Comparison of ENCODE assay signal across 19 cellular contexts in the genomic region with DNA sequence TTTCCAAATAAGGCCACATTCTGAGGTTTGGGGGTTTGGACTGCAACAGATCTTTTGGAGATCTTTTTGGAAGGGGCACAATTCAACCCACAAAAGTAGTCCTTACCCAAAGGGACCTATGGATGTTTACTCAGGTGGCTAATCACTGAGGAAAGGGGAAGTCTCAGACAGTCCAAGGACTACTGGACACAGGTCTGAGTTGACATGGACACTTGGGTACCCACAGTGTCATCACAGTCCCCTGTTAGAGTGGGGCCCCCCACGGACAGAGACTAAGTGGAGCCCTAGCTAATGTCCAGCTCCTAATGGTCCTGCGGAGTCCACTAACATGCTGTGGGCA.
DNase-seq lines count a peak whose midpoint lies in the region; ATAC-seq, FAIRE-seq and TF ChIP-seq lines count a peak whose summit lies in the region.
"Had no signal": no experiment of that assay in that cellular context is flagged by ENCODE, and none has a peak within 500 bp of the region (broad histone marks: within the 10 kb centered on the region; RNA-seq: fewer than 3 reads in every experiment).

No MANE protein-coding gene starts in this region.

- H3K27ac ChIP-seq in IMR-90 (ENCODE audit: insufficient read depth, low read length) (no peak overlapping the region), K562 (ENCODE audit: extremely low read depth, low read depth, low read length) (peak overlapping the region; percentile 37; the same call in 2 of the 3 replicates), kidney (ENCODE audit: low read depth in 2 of 2, low read length in 2 of 2) (peak overlapping the region; percentile 26 to 55), spleen (peak overlapping the region in 7 of 8 donors; percentile 29 to 89 (median 74))
- H3K27ac ChIP-seq: brain microvascular endothelial cell had no signal

- no peak overlapping the region for H3K56ac ChIP-seq in IMR-90 (ENCODE audit: extremely low read depth, insufficient read depth, low read length)

- no peak overlapping the region for H3K9ac ChIP-seq in IMR-90 (ENCODE audit: low read depth, low read length)
- H3K9ac ChIP-seq in K562 (ENCODE audit: insufficient read depth in 1 of 2, low read depth in 2 of 2, low read length in 2 of 2) = no peak overlapping the region
- no peak overlapping the region for H3K9ac ChIP-seq in kidney (ENCODE audit: low read length in 2 of 2)

- in situ Hi-C loops in IMR-90 (cut with MboI; ENCODE audit: low sequenced_read_pairs) = loop anchor here (25.0 kb wide), 1 partner anchor 922 kb away; no protein-coding TSS in a partner anchor
- in situ Hi-C loops in K562 (cut with MboI) = loop anchor here (25.0 kb wide), 1 partner anchor 547 kb away; no protein-coding TSS in a partner anchor

- H3K18ac ChIP-seq in IMR-90 (ENCODE audit: low read depth, low read length) = no peak overlapping the region

- H3K36me3 ChIP-seq in IMR-90 (ENCODE audit: control insufficient read depth, insufficient read depth, low read length) (no peaks in the 10 kb centered on the region), K562 (ENCODE audit: control insufficient read depth, insufficient read depth, low read length) (no peaks in the 10 kb centered on the region), kidney (ENCODE audit: control insufficient read depth in 1 of 2, insufficient read depth in 2 of 2, low read length in 2 of 2) (no peaks in the 10 kb centered on the region), spleen (no peaks in the 10 kb centered on the region)
- H3K36me3 ChIP-seq: brain microvascular endothelial cell had no signal

- no peak for TF ChIP-seq EP300 in K562 (IDR thresholded peaks at IDR 0.05; ENCODE audit: low read length)

- dilution Hi-C loops in IMR-90 (cut with HindIII; ENCODE audit: low sequenced_read_pairs, unreplicated experiment) = no loop called here

- no peak overlapping the region for H2BK5ac ChIP-seq in IMR-90 (ENCODE audit: low read depth, low read length, poor library complexity, severe bottlenecking)

- WGBS in IMR-90 (ENCODE audit: extremely low coverage in 2 of 2, insufficient read length in 1 of 2), 2 experiments = 100% methylated on average over 1 of the region's 2 CpGs; no CpG with 5 or more reads in 1 of the 2 experiments
- 87% methylated on average over 2 of the region's 2 CpGs for WGBS in K562 (ENCODE audit: insufficient coverage, low coverage, missing lambda C conversion rate)
- WGBS in spleen, 5 donors = 91 to 100% (median 97%) methylated on average over 2 of the region's 2 CpGs; no CpG with 5 or more reads in 1 of the 5 donors

- TF ChIP-seq CTCF in IMR-90 (conservative IDR thresholded peaks at IDR 0.05; ENCODE audit: low read depth, low read length) (no peak), K562 (IDR thresholded peaks at IDR 0.05 in 2 of 3, conservative IDR thresholded peaks at IDR 0.05 in 1 of 3; ENCODE audit: insufficient read depth in 2 of 3, low read depth in 1 of 3, low read length in 3 of 3) (no peak), kidney (IDR thresholded peaks at IDR 0.05; ENCODE audit: borderline replicate concordance, extremely low read depth, insufficient read depth) (no peak), spleen (IDR thresholded peaks at IDR 0.05 in 8 of 11, conservative IDR thresholded peaks at IDR 0.05 in 3 of 11) (no peak)

- peak overlapping the region; percentile 35; the same call in 1 of the 2 replicates for H2BK120ac ChIP-seq in IMR-90 (ENCODE audit: low read depth, low read length)

- TF ChIP-seq POLR2A in IMR-90 (IDR thresholded peaks at IDR 0.05; ENCODE audit: low read depth, low read length) (no peak), K562 (conservative IDR thresholded peaks at IDR 0.05) (no peak), spleen (IDR thresholded peaks at IDR 0.05) (no peak)

- H2BK20ac ChIP-seq in IMR-90 (ENCODE audit: low read depth, low read length) = no peak overlapping the region

- H3K23ac ChIP-seq in IMR-90 (ENCODE audit: low read depth, low read length) = 0 out of 2 replicates have a peak overlapping the region, but pooled peaks have one; percentile 3

- H3K79me2 ChIP-seq in K562 (ENCODE audit: control insufficient read depth, insufficient read depth, low read length) = peaks cover 11% of the 10 kb centered on the region; the same call in 2 of the 3 replicates

- H3K4me2 ChIP-seq in IMR-90 (ENCODE audit: low read depth, low read length) = no peak overlapping the region
- no peak overlapping the region for H3K4me2 ChIP-seq in K562 (ENCODE audit: insufficient read depth, low read length)

- no peak overlapping the region for H2BK15ac ChIP-seq in IMR-90 (ENCODE audit: low read depth, low read length)

- POLR2A ChIA-PET in IMR-90 (lab: Charles Lee; ENCODE audit: unreplicated experiment) = no interaction called here
- POLR2A ChIA-PET in K562 (lab: Yijun Ruan, JAX) = no interaction called here

- CTCF ChIA-PET in IMR-90 (lab: Yijun Ruan, JAX) (no interaction called here), K562 (lab: Yijun Ruan, JAX; ENCODE audit: low intra/inter-chr PET ratio) (no interaction called here)

- H3K27me3 ChIP-seq in IMR-90 (ENCODE audit: control insufficient read depth, insufficient read depth, low read length) = no peaks in the 10 kb centered on the region
- no peaks in the 10 kb centered on the region; a peak in 1 of 5 replicates for H3K27me3 ChIP-seq in K562 (ENCODE audit: control insufficient read depth in 2 of 2, insufficient read depth in 2 of 2, low read length in 2 of 2)
- peaks cover 0 to 5% (median 0%) of the 10 kb centered on the region in 7 donors for H3K27me3 ChIP-seq in spleen (replicated peaks in 1 of 7)
- H3K27me3 ChIP-seq: brain microvascular endothelial cell had no signal

- no peak overlapping the region for H3K4me3 ChIP-seq in IMR-90 (ENCODE audit: insufficient read depth, low read depth, low read length)
- H3K4me3 ChIP-seq in K562 = no peak overlapping the region
- no peak overlapping the region for H3K4me3 ChIP-seq in kidney (ENCODE audit: low read length in 2 of 2)
- H3K4me3 ChIP-seq in spleen = no peak overlapping the region

- no peak for ATAC-seq in IMR-90 (ENCODE audit: low read depth)
- ATAC-seq in K562 = no peak
- no peak for ATAC-seq in HG03442 (IDR thresholded peaks at IDR 0.05; ENCODE audit: unreplicated experiment)
- ATAC-seq: HCT116, left lobe of liver had no signal

- H3K79me1 ChIP-seq in IMR-90 (ENCODE audit: low read depth in 1 of 2, low read length in 2 of 2) = no peaks in the 10 kb centered on the region

- no peak overlapping the region for H4K5ac ChIP-seq in IMR-90 (ENCODE audit: low read depth, low read length)

- BruUV-seq in IMR-90 (replicated peaks; lab: Mats Ljungman, UMichigan) (no TSS peak), K562 (replicated peaks; lab: Mats Ljungman, UMichigan) (no TSS peak)

- H4K91ac ChIP-seq in IMR-90 (ENCODE audit: insufficient read depth, low read depth, low read length) = no peak overlapping the region

- H2AFZ ChIP-seq in IMR-90 (replicated peaks; ENCODE audit: low read length, poor library complexity) (no peak overlapping the region), K562 (ENCODE audit: low read depth, low read length) (peak overlapping the region; percentile 37; the same call in 1 of the 2 replicates)

- H2AK9ac ChIP-seq in IMR-90 (replicated peaks; ENCODE audit: low read depth, low read length, poor library complexity) = peak overlapping the region; percentile 31

- TF ChIP-seq RAD21 in IMR-90 (IDR thresholded peaks at IDR 0.05; ENCODE audit: low read length) (no peak), K562 (CRISPR knock-in tag; conservative IDR thresholded peaks at IDR 0.05 in 1 of 2, IDR thresholded peaks at IDR 0.05 in 1 of 2) (no peak)

- H3K4ac ChIP-seq in IMR-90 (ENCODE audit: low read depth, low read length) = no peak overlapping the region

- FAIRE-seq in K562 (lab: Jason Lieb, UNC) = no peak
- FAIRE-seq in kidney (lab: Jason Lieb, UNC) = no peak
- FAIRE-seq: GM19239 had no signal

- H3K14ac ChIP-seq in IMR-90 (replicated peaks; ENCODE audit: low read depth, low read length) = 0 out of 2 replicates have a peak overlapping the region, but pooled peaks have one; percentile 45

- H3K4me1 ChIP-seq in IMR-90 (ENCODE audit: control insufficient read depth, insufficient read depth, low read length) (peaks cover 2% of the 10 kb centered on the region; the same call in 1 of the 2 replicates), K562 (replicated peaks in 1 of 2; ENCODE audit: control insufficient read depth in 2 of 2, insufficient read depth in 2 of 2, low read length in 2 of 2) (peaks cover 30 to 58% of the 10 kb centered on the region in 2 experiments), kidney (ENCODE audit: control insufficient read depth in 1 of 2, insufficient read depth in 1 of 2, low read depth in 1 of 2, low read length in 2 of 2) (peaks cover 15 to 25% of the 10 kb centered on the region in 2 donors), spleen (peaks cover 6 to 69% (median 45%) of the 10 kb centered on the region in 6 donors)

- peak overlapping the region in 1 of 2 experiments; percentile 14; a peak in 1 of 4 replicates for H4K8ac ChIP-seq in IMR-90 (ENCODE audit: low read depth in 2 of 2, low read length in 2 of 2)

- no peaks in the 10 kb centered on the region for H3K9me3 ChIP-seq in IMR-90 (ENCODE audit: control insufficient read depth, insufficient read depth, low read length)
- peaks cover 13% of the 10 kb centered on the region for H3K9me3 ChIP-seq in K562 (replicated peaks; ENCODE audit: control insufficient read depth, insufficient read depth, low read depth, low read length)
- H3K9me3 ChIP-seq in kidney (ENCODE audit: control insufficient read depth in 1 of 2, low read length in 2 of 2) = no peaks in the 10 kb centered on the region
- H3K9me3 ChIP-seq in spleen = peaks cover 0 to 11% (median 4%) of the 10 kb centered on the region in 8 donors

- DNase-seq in IMR-90 (no peak), K562 (ENCODE audit: extremely low read depth in 1 of 4, low spot score in 3 of 4) (no peak), kidney (no peak), spleen (no peak), posterior cingulate gyrus (no peak), RPMI8226 (no peak), pons (ENCODE audit: low spot score) (no peak)
- DNase-seq: activated CD4-positive, alpha-beta memory T cell treated with anti-CD3 and anti-CD28 coated beads, Interleukin-2, amount 10 ng/mL, durations not matched to agents 7 days and 5 days; activated T-cell treated with anti-CD3 and anti-CD28 coated beads, Interleukin-2, amount 50 U/mL, for 48 hours; brain microvascular endothelial cell; CD8-positive, alpha-beta memory T cell; naive B cell; NCI-H1436; NCI-H2171 treated with DMSO at 0.1 percent for 48 hours; T-helper 1 cell had no signal

- H4K20me1 ChIP-seq in IMR-90 (ENCODE audit: insufficient read depth, low read length) (no peaks in the 10 kb centered on the region), K562 (replicated peaks; ENCODE audit: control insufficient read depth, insufficient read depth, low read length) (no peaks in the 10 kb centered on the region)

- H2AK5ac ChIP-seq in IMR-90 (ENCODE audit: low read depth, low read length) = no peak overlapping the region

- intact Hi-C loops in IMR-90 (cut with micrococcal nuclease) = no loop called here
- intact Hi-C loops in K562 (cut with micrococcal nuclease) = no loop called here
- intact Hi-C loops in kidney (cut with DNase I) = no loop called here
- intact Hi-C loops in spleen (cut with DNase I; ENCODE audit: low total_unique reads) = no loop called here
- intact Hi-C loops in posterior cingulate gyrus (cut with DNase I) = no loop called here

- H3K9me1 ChIP-seq in IMR-90 (ENCODE audit: insufficient read depth, low read length) = no peaks in the 10 kb centered on the region
- H3K9me1 ChIP-seq in K562 (ENCODE audit: control insufficient read depth, insufficient read depth, low read length) = no peaks in the 10 kb centered on the region
